Comparison of ENCODE assay signal across 9 cellular contexts in genomic region chr4:2257361-2258001, GRCh38. TPM values are rescaled to one million over a fixed set of nuclear protein-coding genes. Genes with fewer than 3 reads are reported as not detected.
DNase-seq lines count a peak whose midpoint lies in the region; ATAC-seq lines count a peak whose summit lies in the region.
"Had no signal": no experiment of that assay in that cellular context is flagged by ENCODE, and none has a peak within 500 bp of the region (broad histone marks: within the 10 kb centered on the region; RNA-seq: fewer than 3 reads in every experiment).

No MANE protein-coding gene starts in this region.

- no peaks in the 10 kb centered on the region for H3K9me3 ChIP-seq in CD4-positive, alpha-beta memory T cell (ENCODE audit: control insufficient read depth in 1 of 2, low read length in 2 of 2)
- no peaks in the 10 kb centered on the region for H3K9me3 ChIP-seq in right cardiac atrium (ENCODE audit: control insufficient read depth, low read length)

- H3K27ac ChIP-seq in CD4-positive, alpha-beta memory T cell (ENCODE audit: low read depth, low read length) = no peak overlapping the region
- H3K27ac ChIP-seq in right cardiac atrium (ENCODE audit: low read length) = peak overlapping the region; percentile 66

- no peak overlapping the region for H3K4me3 Mint-ChIP-seq in CD4-positive, alpha-beta memory T cell

- no peaks in the 10 kb centered on the region for H3K27me3 ChIP-seq in CD4-positive, alpha-beta memory T cell (ENCODE audit: insufficient read depth, low read length)
- no peaks in the 10 kb centered on the region for H3K27me3 ChIP-seq in right cardiac atrium (ENCODE audit: control insufficient read depth, insufficient read depth)

- H3K4me1 Mint-ChIP-seq in CD4-positive, alpha-beta memory T cell = peaks cover 8 to 27% (median 14%) of the 10 kb centered on the region in 4 donors

- intact Hi-C loops in CD4-positive, alpha-beta memory T cell (cut with micrococcal nuclease) = no loop called here
- intact Hi-C loops in right cardiac atrium (cut with DNase I) = loop anchor here in 2 of 4 donors (10.0 kb wide), 1 partner anchor 157 kb away; the partner anchor contains the start of genes CFAP99 (in 2 of the 2) and ZFYVE28 (in 2 of the 2)
- intact Hi-C loops in sciatic nerve (cut with DNase I) = no loop called here

- H3K36me3 ChIP-seq in CD4-positive, alpha-beta memory T cell (ENCODE audit: insufficient read depth, low read length) = peaks cover 29% of the 10 kb centered on the region

- POLR2A ChIA-PET in CD4-positive, alpha-beta memory T cell (lab: Charles Lee; ENCODE audit: partially characterized antibody) = interaction anchor here (1.0 to 1.4 kb wide), 4 partner anchors 15 to 162 kb away, joined by 3 to 4 read pairs (median 4); partner anchors contain the start of gene CFAP99

- H3K9me3 Mint-ChIP-seq in CD4-positive, alpha-beta memory T cell = no peaks in the 10 kb centered on the region

- no peaks in the 10 kb centered on the region for H3K27me3 Mint-ChIP-seq in CD4-positive, alpha-beta memory T cell

- peaks cover 17 to 27% of the 10 kb centered on the region in 2 donors for H3K36me3 Mint-ChIP-seq in CD4-positive, alpha-beta memory T cell

- H3K27ac Mint-ChIP-seq in CD4-positive, alpha-beta memory T cell = peak overlapping the region in 4 of 7 donors; percentile 59 to 83 (median 76)

- peaks cover 35% of the 10 kb centered on the region for H3K4me1 ChIP-seq in CD4-positive, alpha-beta memory T cell (ENCODE audit: insufficient read depth, low read length)
- peaks cover 28% of the 10 kb centered on the region for H3K4me1 ChIP-seq in right cardiac atrium (ENCODE audit: control insufficient read depth, insufficient read depth, low read length)

- ATAC-seq in right cardiac atrium = no peak
- ATAC-seq in sciatic nerve = no peak
- no peak for ATAC-seq in GM19467 (IDR thresholded peaks at IDR 0.05; ENCODE audit: unreplicated experiment)
- no peak for ATAC-seq in HG03108 (IDR thresholded peaks at IDR 0.05; ENCODE audit: unreplicated experiment)
- no peak for ATAC-seq in HG02840 (IDR thresholded peaks at IDR 0.05; ENCODE audit: low FRiP score, unreplicated experiment)
- ATAC-seq in HG03025 (IDR thresholded peaks at IDR 0.05; ENCODE audit: low FRiP score, unreplicated experiment) = no peak

- 71% methylated on average over 14 of the region's 14 CpGs for WGBS in right cardiac atrium

- CTCF ChIA-PET in CD4-positive, alpha-beta memory T cell (lab: Charles Lee; ENCODE audit: partially characterized antibody) = no interaction called here

- no peak overlapping the region for H3K4me3 ChIP-seq in CD4-positive, alpha-beta memory T cell (ENCODE audit: low read length in 2 of 2)
- H3K4me3 ChIP-seq in right cardiac atrium (ENCODE audit: low read length) = no peak overlapping the region

- peak in 1 of 5 donors; percentile 26 for DNase-seq in CD4-positive, alpha-beta memory T cell
- peak; percentile 15 to 16 for DNase-seq in activated T-cell treated with anti-CD3 and anti-CD28 coated beads, Interleukin-2, amount 50 U/mL, for 48 hours
- DNase-seq in right cardiac atrium (peak; percentile 13 to 53 (median 45)), sciatic nerve (ENCODE audit: low spot score) (peak; percentile 53)
- DNase-seq: COR-L47 had no signal

RNA-seq across cellular contexts. Expression of gene MXD4, which starts 4.4 kb away (rescaled TPM):
- total RNA-seq in CD4-positive, alpha-beta memory T cell = 10 to 100 TPM; 66.5 to 67.5 TPM
- polyA plus RNA-seq in CD4-positive, alpha-beta memory T cell = 10 to 100 TPM; 31.9 to 48.9 TPM
- total RNA-seq in right cardiac atrium (10 to 100 TPM; 27.2 to 35.8 (median 31.6) TPM), sciatic nerve (84.7 TPM)
- 43.1 TPM for polyA plus RNA-seq in right cardiac atrium

RNA-seq across cellular contexts. Expression of gene HAUS3, which starts 15.6 kb away (rescaled TPM):
- total RNA-seq in CD4-positive, alpha-beta memory T cell = 10 to 100 TPM; 35.9 to 39.2 TPM
- 10 to 100 TPM; 24.8 to 43.9 TPM for polyA plus RNA-seq in CD4-positive, alpha-beta memory T cell
- total RNA-seq in right cardiac atrium (1 to 10 TPM; 6.1 to 8.9 (median 7.4) TPM), sciatic nerve (15.4 TPM)
- polyA plus RNA-seq in right cardiac atrium = 4.3 TPM

RNA-seq across cellular contexts. Expression of gene POLN, which starts 15.6 kb away (rescaled TPM):
- total RNA-seq in CD4-positive, alpha-beta memory T cell = 1 to 10 TPM; 3.8 to 4.4 TPM
- 1 to 10 TPM in 1 of 2 donors, under 1 TPM in 1; 0.24 to 1.8 TPM for polyA plus RNA-seq in CD4-positive, alpha-beta memory T cell
- total RNA-seq in right cardiac atrium (1 to 10 TPM; 3.5 to 5.9 (median 4.6) TPM), sciatic nerve (7.7 TPM)
- 1.5 TPM for polyA plus RNA-seq in right cardiac atrium
